Comparison of ENCODE assay signal across 8 cellular contexts in genomic region chr7:143408247-143408685, GRCh38. TPM values are rescaled to one million over a fixed set of nuclear protein-coding genes. Genes with fewer than 3 reads are reported as not detected.
DNase-seq lines count a peak whose midpoint lies in the region; ATAC-seq and TF ChIP-seq lines count a peak whose summit lies in the region.

No MANE protein-coding gene starts in this region.

- TF ChIP-seq CTCF in left ventricle myocardium inferior (IDR thresholded peaks at IDR 0.05; ENCODE audit: borderline replicate concordance) (no peak), mucosa of descending colon (IDR thresholded peaks at IDR 0.05) (no peak)

- peak overlapping the region; percentile 48 for H3K4me3 ChIP-seq in left ventricle myocardium inferior
- peak overlapping the region; percentile 74 to 86 for H3K4me3 ChIP-seq in duodenal mucosa (ENCODE audit: low read depth in 1 of 2, low read length in 2 of 2)
- peak overlapping the region; percentile 47 for H3K4me3 ChIP-seq in mucosa of descending colon

- intact Hi-C loops in left ventricle myocardium inferior (cut with micrococcal nuclease) (no loop called here), Right ventricle myocardium superior (cut with DNase I) (loop anchor here (5.0 kb wide), 1 partner anchor 166 kb away; no protein-coding TSS in a partner anchor), mucosa of descending colon (cut with DNase I, micrococcal nuclease) (no loop called here)

- H3K4me1 ChIP-seq in left ventricle myocardium inferior (peaks cover 37% of the 10 kb centered on the region), duodenal mucosa (ENCODE audit: control insufficient read depth in 1 of 2, insufficient read depth in 2 of 2, low read length in 2 of 2) (peaks cover 50 to 57% of the 10 kb centered on the region in 2 donors), mucosa of descending colon (ENCODE audit: low read depth) (peaks cover 13% of the 10 kb centered on the region)

- DNase-seq in left ventricle myocardium inferior (no peak), Right ventricle myocardium superior (no peak), mucosa of descending colon (no peak), KG1 (lab: John Stamatoyannopoulos, UW) (no peak), SW 1271 (lab: John Stamatoyannopoulos, UW) (no peak), NCI-H1092 (lab: John Stamatoyannopoulos, UW) (no peak)

- no peaks in the 10 kb centered on the region for H3K36me3 ChIP-seq in left ventricle myocardium inferior
- peaks cover 0 to 3% of the 10 kb centered on the region in 2 donors for H3K36me3 ChIP-seq in duodenal mucosa (ENCODE audit: control insufficient read depth in 1 of 2, insufficient read depth in 2 of 2, low read length in 2 of 2)
- no peaks in the 10 kb centered on the region for H3K36me3 ChIP-seq in mucosa of descending colon (ENCODE audit: low read depth)

- peaks cover 45% of the 10 kb centered on the region for H3K27me3 ChIP-seq in left ventricle myocardium inferior (ENCODE audit: low read depth)
- no peaks in the 10 kb centered on the region for H3K27me3 ChIP-seq in duodenal mucosa (ENCODE audit: control insufficient read depth in 1 of 2, insufficient read depth in 2 of 2, low read length in 2 of 2)

- H3K27ac ChIP-seq in left ventricle myocardium inferior (replicated peaks) (no peak overlapping the region), duodenal mucosa (ENCODE audit: low read depth, low read length) (no peak overlapping the region)

- ATAC-seq in Right ventricle myocardium superior (ENCODE audit: poor library complexity): no peak
- peak; percentile 27 for ATAC-seq in mucosa of descending colon
- ATAC-seq in GM19035 (IDR thresholded peaks at IDR 0.05; ENCODE audit: unreplicated experiment): no peak

- H3K9me3 ChIP-seq in left ventricle myocardium inferior (replicated peaks) (no peaks in the 10 kb centered on the region), duodenal mucosa (ENCODE audit: control insufficient read depth in 1 of 2, low read length in 2 of 2) (no peaks in the 10 kb centered on the region), mucosa of descending colon (no peaks in the 10 kb centered on the region)

- H3K9ac ChIP-seq in duodenal mucosa (ENCODE audit: low read depth in 1 of 2, low read length in 2 of 2): peak overlapping the region; percentile 73 to 83

RNA-seq across cellular contexts. Expression of gene EPHA1, which starts 0.4 kb away (rescaled TPM):
- total RNA-seq in left ventricle myocardium inferior: not detected
- 0.08 TPM for total RNA-seq in Right ventricle myocardium superior
- total RNA-seq in mucosa of descending colon: 10 to 100 TPM in 2 of 3 donors, 1 to 10 TPM in 1; 9.1 to 19.6 (median 18.9) TPM

RNA-seq across cellular contexts. Expression of gene ZYX, which starts 27.1 kb away (rescaled TPM):
- total RNA-seq in left ventricle myocardium inferior: 68.4 TPM
- total RNA-seq in Right ventricle myocardium superior: 69.8 TPM
- 100 to 1,000 TPM in 2 of 3 donors, 10 to 100 TPM in 1; 49.0 to 203 (median 109) TPM for total RNA-seq in mucosa of descending colon

RNA-seq across cellular contexts. Expression of gene TAS2R60, which starts 35.0 kb away (rescaled TPM):
- total RNA-seq in left ventricle myocardium inferior (not detected), Right ventricle myocardium superior (not detected), mucosa of descending colon (under 1 TPM in 1 of 3 donors, not detected in 2; 0.32 TPM)

RNA-seq across cellular contexts. Expression of gene FAM131B, which starts 45.8 kb away (rescaled TPM):
- total RNA-seq in left ventricle myocardium inferior (0.47 TPM), Right ventricle myocardium superior (0.59 TPM), mucosa of descending colon (1 to 10 TPM in 2 of 3 donors, under 1 TPM in 1; 0.43 to 6.2 (median 1.6) TPM)
